ENCODE assay signal across 17 cellular contexts in genomic region chr5:65072836-65073620, GRCh38.
A peak's percentile ranks its signal among the peaks of the same experiment; 100 is the strongest.
DNase-seq lines count a peak whose midpoint lies in the region; ATAC-seq and TF ChIP-seq lines count a peak whose summit lies in the region.
"Had no signal": no experiment of that assay in that cellular context is flagged by ENCODE, and none has a peak within 500 bp of the region (broad histone marks: within the 10 kb centered on the region; RNA-seq: fewer than 3 reads in every experiment).

No MANE protein-coding gene starts in this region.

- H2BK120ac ChIP-seq in IMR-90 (ENCODE audit: low read depth, low read length): no peak overlapping the region

- H3K36me3 ChIP-seq in IMR-90 (ENCODE audit: control insufficient read depth, insufficient read depth, low read length): no peaks in the 10 kb centered on the region
- H3K36me3 ChIP-seq in OCI-LY3 (replicated peaks; ENCODE audit: low read depth, low read length): no peaks in the 10 kb centered on the region

- no peaks in the 10 kb centered on the region for H3K79me1 ChIP-seq in IMR-90 (ENCODE audit: low read depth in 1 of 2, low read length in 2 of 2)

- POLR2A ChIA-PET in IMR-90 (lab: Charles Lee; ENCODE audit: unreplicated experiment): no interaction called here

- H3K4me3 ChIP-seq in IMR-90 (ENCODE audit: insufficient read depth, low read depth, low read length) (no peak overlapping the region), OCI-LY3 (ENCODE audit: low read length) (no peak overlapping the region)
- H3K4me3 ChIP-seq: GM23248 had no signal

- H2BK20ac ChIP-seq in IMR-90 (ENCODE audit: low read depth, low read length): no peak overlapping the region

- DNase-seq in DMS 273 treated with DMSO at 0.1 percent for 48 hours (lab: John Stamatoyannopoulos, UW) (peak; percentile 75), IMR-90 (peak; percentile 4), kidney tubule cell (ENCODE audit: low spot score) (peak; percentile 3), amniotic stem cell (lab: John Stamatoyannopoulos, UW) (no peak)
- no peak for DNase-seq in activated naive CD8-positive, alpha-beta T cell treated with anti-CD3 and anti-CD28 coated beads for 36 hours
- DNase-seq in stimulated activated CD4-positive, alpha-beta T cell treated with anti-CD3 and anti-CD28 coated beads, Interleukin-4, amount 100 ng/mL, for 24 hours: no peak
- DNase-seq: activated CD4-positive, alpha-beta memory T cell treated with anti-CD3 and anti-CD28 coated beads for 36 hours; activated gamma-delta T cell; CD4-positive, alpha-beta T cell; GM23248; NCI-H1105 treated with DMSO at 0.1 percent for 48 hours; RPMI8226; stimulated activated naive CD8-positive, alpha-beta T cell treated with anti-CD3 and anti-CD28 coated beads, Interleukin-15, amount 100 ng/mL, for 72 hours had no signal

- no peak for ATAC-seq in IMR-90 (ENCODE audit: low read depth)
- no peak for ATAC-seq in HG02973 (IDR thresholded peaks at IDR 0.05; ENCODE audit: unreplicated experiment)
- ATAC-seq: stimulated activated naive CD8-positive, alpha-beta T cell treated with anti-CD3 and anti-CD28 coated beads, Interleukin-15, amount 100 ng/mL, for 72 hours had no signal

- H2AFZ ChIP-seq in IMR-90 (replicated peaks; ENCODE audit: low read length, poor library complexity) (no peak overlapping the region), OCI-LY3 (ENCODE audit: low read depth, low read length) (no peak overlapping the region)
- H2AFZ ChIP-seq: GM23248 had no signal

- H4K8ac ChIP-seq in IMR-90 (ENCODE audit: low read depth in 2 of 2, low read length in 2 of 2): no peak overlapping the region; a peak in 1 of 4 replicates

- H3K27me3 ChIP-seq in IMR-90 (ENCODE audit: control insufficient read depth, insufficient read depth, low read length): no peaks in the 10 kb centered on the region
- H3K27me3 ChIP-seq in OCI-LY3 (ENCODE audit: low read depth, low read length): no peaks in the 10 kb centered on the region

- WGBS in IMR-90 (ENCODE audit: extremely low coverage in 2 of 2, insufficient read length in 1 of 2), 2 experiments: no CpG with 5 or more reads among the region's 16 CpGs

- H3K79me2 ChIP-seq in OCI-LY3 (ENCODE audit: low read length): no peaks in the 10 kb centered on the region

- H2AK5ac ChIP-seq in IMR-90 (ENCODE audit: low read depth, low read length): no peak overlapping the region

- no peak for TF ChIP-seq RAD21 in IMR-90 (IDR thresholded peaks at IDR 0.05; ENCODE audit: low read length)

- H3K27ac Mint-ChIP-seq in activated naive CD8-positive, alpha-beta T cell treated with anti-CD3 and anti-CD28 coated beads for 36 hours: no peak overlapping the region
- H3K27ac Mint-ChIP-seq: activated CD4-positive, alpha-beta memory T cell treated with anti-CD3 and anti-CD28 coated beads for 36 hours; CD4-positive, alpha-beta T cell; T-helper 2 cell treated with Interferon-gamma antibody and Interleukin-4, amounts not matched to agents 5 μg/mL and 100 μg/mL, for 36 hours had no signal

- H2BK5ac ChIP-seq in IMR-90 (ENCODE audit: low read depth, low read length, poor library complexity, severe bottlenecking): no peak overlapping the region

- no peak overlapping the region for H4K5ac ChIP-seq in IMR-90 (ENCODE audit: low read depth, low read length)

- no peaks in the 10 kb centered on the region for H4K20me1 ChIP-seq in IMR-90 (ENCODE audit: insufficient read depth, low read length)
- H4K20me1 ChIP-seq in OCI-LY3 (ENCODE audit: insufficient read depth, low read length): no peaks in the 10 kb centered on the region

- dilution Hi-C loops in IMR-90 (cut with HindIII; ENCODE audit: low sequenced_read_pairs, unreplicated experiment): no loop called here

- CTCF ChIA-PET in IMR-90 (lab: Yijun Ruan, JAX): no interaction called here

- in situ Hi-C loops in IMR-90 (cut with MboI; ENCODE audit: low sequenced_read_pairs): no loop called here

- H3K23ac ChIP-seq in IMR-90 (ENCODE audit: low read depth, low read length): no peak overlapping the region

- H3K4ac ChIP-seq in IMR-90 (ENCODE audit: low read depth, low read length): peak overlapping the region; percentile 15; the same call in 1 of the 2 replicates

- intact Hi-C loops in IMR-90 (cut with micrococcal nuclease): no loop called here

- no peak overlapping the region for H2BK15ac ChIP-seq in IMR-90 (ENCODE audit: low read depth, low read length)

- no peak overlapping the region for H3K9ac ChIP-seq in IMR-90 (ENCODE audit: low read depth, low read length)
- H3K9ac ChIP-seq in OCI-LY3 (ENCODE audit: low read length): no peak overlapping the region
- H3K9ac ChIP-seq: GM23248 had no signal

- H3K9me3 ChIP-seq in IMR-90 (ENCODE audit: control insufficient read depth, insufficient read depth, low read length) (no peaks in the 10 kb centered on the region), OCI-LY3 (ENCODE audit: insufficient read depth, low read length) (no peaks in the 10 kb centered on the region)

- no peaks in the 10 kb centered on the region for H3K36me3 Mint-ChIP-seq in activated naive CD8-positive, alpha-beta T cell treated with anti-CD3 and anti-CD28 coated beads for 36 hours
- H3K36me3 Mint-ChIP-seq: activated CD4-positive, alpha-beta memory T cell treated with anti-CD3 and anti-CD28 coated beads for 36 hours had no signal

- no peak overlapping the region for H3K56ac ChIP-seq in IMR-90 (ENCODE audit: extremely low read depth, insufficient read depth, low read length)

- no TSS peak for BruUV-seq in IMR-90 (replicated peaks; lab: Mats Ljungman, UMichigan)

- no peak overlapping the region for H4K91ac ChIP-seq in IMR-90 (ENCODE audit: insufficient read depth, low read depth, low read length)

- H2AK9ac ChIP-seq in IMR-90 (replicated peaks; ENCODE audit: low read depth, low read length, poor library complexity): no peak overlapping the region

- no peak for TF ChIP-seq POLR2A in IMR-90 (IDR thresholded peaks at IDR 0.05; ENCODE audit: low read depth, low read length)

- peaks cover 3% of the 10 kb centered on the region; the same call in 1 of the 2 replicates for H3K4me1 ChIP-seq in IMR-90 (ENCODE audit: control insufficient read depth, insufficient read depth, low read length)
- peaks cover 47% of the 10 kb centered on the region for H3K4me1 ChIP-seq in OCI-LY3 (ENCODE audit: low read length)

- TF ChIP-seq CTCF in IMR-90 (conservative IDR thresholded peaks at IDR 0.05; ENCODE audit: low read depth, low read length): no peak
- no peak for TF ChIP-seq CTCF in OCI-LY3 (IDR thresholded peaks at IDR 0.05; ENCODE audit: low read depth, low read length)

- no peak overlapping the region for H3K4me2 ChIP-seq in IMR-90 (ENCODE audit: low read depth, low read length)
- peak overlapping the region; percentile 34 for H3K4me2 ChIP-seq in OCI-LY3 (ENCODE audit: low read length)

- no peaks in the 10 kb centered on the region for H3K27me3 Mint-ChIP-seq in activated naive CD8-positive, alpha-beta T cell treated with anti-CD3 and anti-CD28 coated beads for 36 hours
- H3K27me3 Mint-ChIP-seq: stimulated activated naive CD8-positive, alpha-beta T cell treated with anti-CD3 and anti-CD28 coated beads, Interleukin-15, amount 100 ng/mL, for 72 hours had no signal

- no peaks in the 10 kb centered on the region for H3K9me1 ChIP-seq in IMR-90 (ENCODE audit: insufficient read depth, low read length)

- no peak overlapping the region for H3K4me3 Mint-ChIP-seq in activated naive CD8-positive, alpha-beta T cell treated with anti-CD3 and anti-CD28 coated beads for 36 hours
- H3K4me3 Mint-ChIP-seq: activated CD4-positive, alpha-beta memory T cell treated with anti-CD3 and anti-CD28 coated beads for 36 hours; CD4-positive, alpha-beta T cell; central memory CD8-positive, alpha-beta T cell; stimulated activated naive CD8-positive, alpha-beta T cell treated with anti-CD3 and anti-CD28 coated beads, Interleukin-15, amount 100 ng/mL, for 72 hours; T-helper 2 cell treated with Interferon-gamma antibody and Interleukin-4, amounts not matched to agents 5 μg/mL and 100 μg/mL, for 36 hours had no signal

- no peaks in the 10 kb centered on the region for H3K9me3 Mint-ChIP-seq in activated naive CD8-positive, alpha-beta T cell treated with anti-CD3 and anti-CD28 coated beads for 36 hours
- H3K9me3 Mint-ChIP-seq: activated CD4-positive, alpha-beta memory T cell treated with anti-CD3 and anti-CD28 coated beads for 36 hours; CD4-positive, alpha-beta T cell; central memory CD8-positive, alpha-beta T cell; stimulated activated naive CD8-positive, alpha-beta T cell treated with anti-CD3 and anti-CD28 coated beads, Interleukin-15, amount 100 ng/mL, for 72 hours; T-helper 2 cell treated with Interferon-gamma antibody and Interleukin-4, amounts not matched to agents 5 μg/mL and 100 μg/mL, for 36 hours had no signal

- H3K27ac ChIP-seq in IMR-90 (ENCODE audit: insufficient read depth, low read length): no peak overlapping the region
- H3K27ac ChIP-seq in OCI-LY3 (ENCODE audit: low read length): no peak overlapping the region
- H3K27ac ChIP-seq: GM23248 had no signal

- H3K4me1 Mint-ChIP-seq in activated naive CD8-positive, alpha-beta T cell treated with anti-CD3 and anti-CD28 coated beads for 36 hours: peaks cover 10% of the 10 kb centered on the region
- H3K4me1 Mint-ChIP-seq: central memory CD8-positive, alpha-beta T cell had no signal

- H3K18ac ChIP-seq in IMR-90 (ENCODE audit: low read depth, low read length): no peak overlapping the region

- no peak overlapping the region for H3K14ac ChIP-seq in IMR-90 (replicated peaks; ENCODE audit: low read depth, low read length)

TF ChIP-seq in IMR-90, 13 proteins besides CTCF, POLR2A, EP300 and RAD21 (continues in another document):
- TF ChIP-seq BHLHE40 (IDR thresholded peaks at IDR 0.05; ENCODE audit: low read depth, low read length) (no peak), CHD1 (IDR thresholded peaks at IDR 0.05; ENCODE audit: low read depth, low read length) (no peak), SMC3 (IDR thresholded peaks at IDR 0.05; ENCODE audit: low read depth, low read length) (no peak), CEBPB (IDR thresholded peaks at IDR 0.05; ENCODE audit: low read depth, low read length) (no peak)
- TF ChIP-seq, protein P1, sequence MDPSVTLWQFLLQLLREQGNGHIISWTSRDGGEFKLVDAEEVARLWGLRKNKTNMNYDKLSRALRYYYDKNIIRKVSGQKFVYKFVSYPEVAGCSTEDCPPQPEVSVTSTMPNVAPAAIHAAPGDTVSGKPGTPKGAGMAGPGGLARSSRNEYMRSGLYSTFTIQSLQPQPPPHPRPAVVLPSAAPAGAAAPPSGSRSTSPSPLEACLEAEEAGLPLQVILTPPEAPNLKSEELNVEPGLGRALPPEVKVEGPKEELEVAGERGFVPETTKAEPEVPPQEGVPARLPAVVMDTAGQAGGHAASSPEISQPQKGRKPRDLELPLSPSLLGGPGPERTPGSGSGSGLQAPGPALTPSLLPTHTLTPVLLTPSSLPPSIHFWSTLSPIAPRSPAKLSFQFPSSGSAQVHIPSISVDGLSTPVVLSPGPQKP (IDR thresholded peaks at IDR 0.05; ENCODE audit: borderline replicate concordance, low read depth, low read length): no peak

Comparison
In these comparisons a context has a peak if more than half of its experiments do, and no peak if none do; other contexts are left out.
1. DNase-seq: peak in DMS 273 treated with DMSO at 0.1 percent for 48 hours (single experiment), IMR-90 (single experiment) and kidney tubule cell (single experiment); none in amniotic stem cell (single experiment), activated naive CD8-positive, alpha-beta T cell treated with anti-CD3 and anti-CD28 coated beads for 36 hours (single experiment) and stimulated activated CD4-positive, alpha-beta T cell treated with anti-CD3 and anti-CD28 coated beads, Interleukin-4, amount 100 ng/mL, for 24 hours (single experiment).